In genomic region chr19:19096641-19097627, GRCh38 we compare ENCODE assay signal across 2 cellular contexts.
A peak's percentile ranks its signal among the peaks of the same experiment; 100 is the strongest.
TF ChIP-seq lines count a peak whose summit lies in the region.

No MANE protein-coding gene starts in this region.

TF ChIP-seq in K562, 482 proteins besides CTCF, POLR2A, EP300 and RAD21:
- TF ChIP-seq ZNF134 (CRISPR knock-in tag; conservative IDR thresholded peaks at IDR 0.05) (no peak), ATF1 (CRISPR knock-in tag; IDR thresholded peaks at IDR 0.05) (no peak), ATF1 (tag; IDR thresholded peaks at IDR 0.05) (no peak), POLR2G (IDR thresholded peaks at IDR 0.05; ENCODE audit: low read depth, low read length) (peak; percentile 40; the same call in 1 of the 2 replicates)

TF ChIP-seq in HepG2, 621 proteins besides CTCF, POLR2A, EP300 and RAD21 (continues in another document):
- TF ChIP-seq ZNF792 (CRISPR knock-in tag; IDR thresholded peaks at IDR 0.05) (peak; percentile 69; the same call in 1 of the 2 replicates), ZBTB43 (CRISPR knock-in tag; conservative IDR thresholded peaks at IDR 0.05) (peak; percentile 37; the same call in 1 of the 2 replicates), ZSCAN22 (CRISPR knock-in tag; IDR thresholded peaks at IDR 0.05) (no peak), ZBTB40 (IDR thresholded peaks at IDR 0.05) (no peak), ZBTB40 (CRISPR knock-in tag; IDR thresholded peaks at IDR 0.05) (peak; percentile 74; the same call in 1 of the 2 replicates), PLSCR1 (CRISPR knock-in tag; IDR thresholded peaks at IDR 0.05; ENCODE audit: borderline replicate concordance) (no peak), MBNL3 (CRISPR knock-in tag; conservative IDR thresholded peaks at IDR 0.05) (no peak), HMGXB4 (CRISPR knock-in tag; IDR thresholded peaks at IDR 0.05; ENCODE audit: borderline replicate concordance in 1 of 2, low read depth in 1 of 2) (peak in 1 of 2 experiments; percentile 24; a peak in 1 of 4 replicates), ZNF720 (CRISPR knock-in tag; IDR thresholded peaks at IDR 0.05) (no peak), KLF11 (CRISPR knock-in tag; IDR thresholded peaks at IDR 0.05) (peak; percentile 70; the same call in 1 of the 2 replicates), ZNF256 (CRISPR knock-in tag; conservative IDR thresholded peaks at IDR 0.05) (peak; percentile 66), ZFP41 (CRISPR knock-in tag; IDR thresholded peaks at IDR 0.05; ENCODE audit: borderline replicate concordance) (no peak), YEATS4 (CRISPR knock-in tag; IDR thresholded peaks at IDR 0.05; ENCODE audit: borderline replicate concordance) (peak; percentile 76; the same call in 1 of the 2 replicates), KLF6 (CRISPR knock-in tag; IDR thresholded peaks at IDR 0.05) (0 out of 2 replicates have a peak, but pooled peaks have one; percentile 26), ZFAT (CRISPR knock-in tag; conservative IDR thresholded peaks at IDR 0.05) (no peak), SMARCC2 (IDR thresholded peaks at IDR 0.05) (no peak), ZBTB1 (CRISPR knock-in tag; IDR thresholded peaks at IDR 0.05; ENCODE audit: borderline replicate concordance) (no peak), ZKSCAN8 (CRISPR knock-in tag; IDR thresholded peaks at IDR 0.05; ENCODE audit: borderline replicate concordance) (0 out of 2 replicates have a peak, but pooled peaks have one; percentile 52), MATR3 (CRISPR knock-in tag; IDR thresholded peaks at IDR 0.05) (no peak), MED1 (CRISPR knock-in tag; IDR thresholded peaks at IDR 0.05) (peak; percentile 98), SP140L (CRISPR knock-in tag; IDR thresholded peaks at IDR 0.05; ENCODE audit: borderline replicate concordance) (no peak), ZNF614 (CRISPR knock-in tag; IDR thresholded peaks at IDR 0.05; ENCODE audit: borderline replicate concordance) (peak; percentile 94; the same call in 1 of the 2 replicates), CHD4 (IDR thresholded peaks at IDR 0.05; ENCODE audit: borderline replicate concordance, low read length) (no peak), ETV5 (CRISPR knock-in tag; IDR thresholded peaks at IDR 0.05; ENCODE audit: borderline replicate concordance) (peak; percentile 59), HDAC2 (CRISPR knock-in tag; IDR thresholded peaks at IDR 0.05) (peak; percentile 95), RAD51 (IDR thresholded peaks at IDR 0.05; ENCODE audit: borderline replicate concordance) (no peak), TIGD3 (CRISPR knock-in tag; IDR thresholded peaks at IDR 0.05; ENCODE audit: borderline replicate concordance) (no peak), ZNF234 (CRISPR knock-in tag; conservative IDR thresholded peaks at IDR 0.05) (no peak), ARID2 (CRISPR knock-in tag; IDR thresholded peaks at IDR 0.05; ENCODE audit: borderline replicate concordance) (0 out of 2 replicates have a peak, but pooled peaks have one; percentile 75), ZNF17 (CRISPR knock-in tag; IDR thresholded peaks at IDR 0.05) (no peak), HNF4G (IDR thresholded peaks at IDR 0.05; ENCODE audit: borderline replicate concordance, low read depth, low read length) (peak; percentile 100), HNF4G (CRISPR knock-in tag; IDR thresholded peaks at IDR 0.05; ENCODE audit: borderline replicate concordance, low read depth) (peak; percentile 100), RARG (CRISPR knock-in tag; IDR thresholded peaks at IDR 0.05; ENCODE audit: low read depth) (no peak), REXO4 (CRISPR knock-in tag; IDR thresholded peaks at IDR 0.05; ENCODE audit: borderline replicate concordance) (no peak), MEIS2 (CRISPR knock-in tag; IDR thresholded peaks at IDR 0.05) (peak; percentile 86), ARID3A (IDR thresholded peaks at IDR 0.05; ENCODE audit: low read depth, low read length) (no peak), SIX4 (CRISPR knock-in tag; IDR thresholded peaks at IDR 0.05) (peak; percentile 64; the same call in 1 of the 2 replicates), ZNF672 (CRISPR knock-in tag; IDR thresholded peaks at IDR 0.05) (no peak), TMF1 (CRISPR knock-in tag; IDR thresholded peaks at IDR 0.05; ENCODE audit: low read depth) (peak; percentile 90), ZNF777 (CRISPR knock-in tag; IDR thresholded peaks at IDR 0.05) (no peak), ZBTB7B (CRISPR knock-in tag; IDR thresholded peaks at IDR 0.05) (peak; percentile 93), ZNF501 (CRISPR knock-in tag; IDR thresholded peaks at IDR 0.05) (peak; percentile 71; the same call in 1 of the 2 replicates), CREB3 (CRISPR knock-in tag; IDR thresholded peaks at IDR 0.05) (peak; percentile 70; the same call in 1 of the 2 replicates), JDP2 (CRISPR knock-in tag; IDR thresholded peaks at IDR 0.05; ENCODE audit: borderline replicate concordance) (peak; percentile 66; the same call in 1 of the 2 replicates), ATF6 (CRISPR knock-in tag; conservative IDR thresholded peaks at IDR 0.05) (no peak), RBFOX2 (IDR thresholded peaks at IDR 0.05; ENCODE audit: low read depth, low read length) (peak; percentile 38; the same call in 1 of the 2 replicates)
